7 cellular contexts compared by ENCODE assay signal in the genomic region with DNA sequence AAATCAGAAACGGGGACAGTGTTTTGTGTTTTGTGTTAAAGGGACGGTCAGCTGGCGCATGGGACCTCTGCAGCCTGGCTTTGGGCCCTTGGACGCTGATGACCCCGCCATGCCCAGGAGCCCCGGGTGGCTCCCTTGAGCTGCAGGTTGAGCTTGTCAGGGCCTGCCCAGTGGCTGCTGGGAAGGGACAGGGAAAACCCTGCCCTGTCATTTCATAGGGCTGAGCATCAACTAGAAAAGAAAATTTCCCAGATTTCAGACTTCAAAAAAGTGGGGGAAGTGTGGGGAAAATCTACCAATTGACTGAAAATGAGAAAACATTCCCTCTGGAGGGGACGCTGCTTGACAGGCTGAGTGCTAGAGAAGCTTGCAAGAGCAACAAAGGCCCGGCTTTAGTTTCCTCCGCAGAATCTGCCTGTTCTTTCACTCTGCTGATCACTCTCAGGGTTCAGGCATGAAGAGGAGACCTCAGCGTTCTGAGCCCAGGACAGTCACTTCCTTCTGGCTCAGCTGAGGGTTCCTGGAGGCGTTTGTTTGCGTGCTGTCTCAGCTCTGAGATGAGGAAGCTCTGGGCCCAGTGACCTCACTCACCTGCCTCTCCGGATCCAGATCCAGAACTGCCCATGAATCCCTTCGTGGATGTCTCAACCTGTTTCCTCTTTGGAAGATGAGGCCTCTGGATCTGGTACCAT. TPM values are rescaled to one million over a fixed set of nuclear protein-coding genes. Genes with fewer than 3 reads are reported as not detected.
DNase-seq lines count a peak whose midpoint lies in the region; ATAC-seq and TF ChIP-seq lines count a peak whose summit lies in the region.

No MANE protein-coding gene starts in this region.

- no peaks in the 10 kb centered on the region for H3K9me3 ChIP-seq in thyroid gland

- WGBS in thyroid gland, 2 donors: 62 to 68% methylated on average over 12 to 14 of the region's 14 CpGs

- in situ Hi-C loops in ACHN (cut with HindIII; ENCODE audit: low pct_ligation_motif_present, low pct_unique_long_range_greater_than_20kb, low sequenced_read_pairs): no loop called here

- no peaks in the 10 kb centered on the region for H3K36me3 ChIP-seq in thyroid gland

- no peak overlapping the region for H3K27ac ChIP-seq in thyroid gland

- TF ChIP-seq POLR2A in thyroid gland (IDR thresholded peaks at IDR 0.05): no peak

- H3K4me3 ChIP-seq in thyroid gland (replicated peaks in 1 of 3): no peak overlapping the region

- ATAC-seq in GM18867 (IDR thresholded peaks at IDR 0.05; ENCODE audit: unreplicated experiment) (peak; percentile 84), HG02642 (IDR thresholded peaks at IDR 0.05; ENCODE audit: poor library complexity, unreplicated experiment) (peak; percentile 69)

- intact Hi-C loops in thyroid gland (cut with DNase I): no loop called here

- no peaks in the 10 kb centered on the region for H3K27me3 ChIP-seq in thyroid gland

- TF ChIP-seq CTCF in thyroid gland (IDR thresholded peaks at IDR 0.05): no peak

- no peaks in the 10 kb centered on the region for H3K4me1 ChIP-seq in thyroid gland

- DNase-seq in RKO (ENCODE audit: low spot score): peak; percentile 79
- DNase-seq in glomerular visceral epithelial cell (ENCODE audit: extremely low spot score): peak; percentile 43
- no peak for DNase-seq in ACHN
- DNase-seq in NCI-H2081 (lab: John Stamatoyannopoulos, UW): no peak
- DNase-seq in thyroid gland: no peak

RNA-seq across cellular contexts. Expression of a gene that starts 18.6 kb away (rescaled TPM):
- total RNA-seq in thyroid gland: 10 to 100 TPM; 80.7 to 92.7 (median 91.1) TPM

Comparison
In these comparisons a context has a peak if more than half of its experiments do, and no peak if none do; other contexts are left out.
1. DNase-seq: peak in RKO (single experiment) and glomerular visceral epithelial cell (single experiment); none in ACHN (single experiment), NCI-H2081 (0 of 2) and thyroid gland (0 of 2).